Comparison of ENCODE assay signal across 21 cellular contexts in the genomic region with DNA sequence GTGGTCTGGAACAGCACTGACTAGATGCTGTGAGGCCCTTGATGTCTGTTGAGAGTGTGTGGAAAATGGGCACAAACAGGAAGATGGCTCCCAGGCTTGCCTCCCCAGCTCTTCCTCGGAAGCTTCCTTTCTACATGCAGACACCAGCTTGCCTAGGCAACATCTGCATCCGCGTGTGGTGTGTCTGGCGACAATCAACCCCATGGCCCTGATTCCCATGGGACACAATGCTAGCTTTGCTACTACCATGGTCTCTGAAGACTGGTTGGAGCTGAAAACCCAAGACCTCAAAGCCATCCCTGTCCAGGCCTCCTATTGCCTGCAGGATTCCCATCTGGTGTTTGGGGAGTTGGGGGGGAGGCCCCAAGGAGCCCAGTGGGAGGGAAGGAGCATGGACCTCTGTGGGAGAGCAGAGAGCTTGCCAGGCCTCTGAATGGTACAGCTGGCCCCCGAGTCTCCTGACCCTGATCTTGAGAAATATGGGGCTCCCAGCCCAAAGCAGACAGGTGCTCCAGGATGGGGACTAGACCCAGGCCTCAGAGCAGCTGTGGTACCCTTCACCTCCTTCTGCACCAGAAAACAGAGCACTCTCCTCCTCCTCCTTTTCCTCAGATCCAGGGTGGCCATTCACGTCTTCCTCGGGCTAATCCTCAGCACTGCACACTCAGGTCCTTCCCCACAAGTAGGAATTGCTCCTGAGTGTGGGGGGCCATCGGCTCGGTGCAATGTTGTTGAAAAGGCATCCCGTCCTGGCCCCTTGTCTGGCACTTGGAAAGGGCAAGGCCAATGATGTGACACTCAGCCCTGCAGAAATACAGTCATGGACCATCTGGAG. TPM values are rescaled to one million over a fixed set of nuclear protein-coding genes. Genes with fewer than 3 reads are reported as not detected.
DNase-seq lines count a peak whose midpoint lies in the region; TF ChIP-seq lines count a peak whose summit lies in the region.
"Had no signal": no experiment of that assay in that cellular context is flagged by ENCODE, and none has a peak within 500 bp of the region (broad histone marks: within the 10 kb centered on the region; RNA-seq: fewer than 3 reads in every experiment).

No MANE protein-coding gene starts in this region.

- no peaks in the 10 kb centered on the region for H3K9me3 ChIP-seq in BLaER1
- H3K9me3 ChIP-seq in endodermal cell (ENCODE audit: control insufficient read depth, low read length): no peaks in the 10 kb centered on the region
- H3K9me3 ChIP-seq: HAP-1 had no signal

- H3K4me3 Mint-ChIP-seq in endodermal cell (no peak overlapping the region), osteocyte (ENCODE audit: unreplicated experiment) (no peak overlapping the region)
- H3K4me3 Mint-ChIP-seq: CD4-positive, alpha-beta memory T cell; GM23338 had no signal

- TF ChIP-seq CTCF in endodermal cell (conservative IDR thresholded peaks at IDR 0.05) (no peak), osteocyte (IDR thresholded peaks at IDR 0.05) (no peak)

- 94% methylated on average over 7 to 10 of the region's 10 CpGs for WGBS in endodermal cell (ENCODE audit: insufficient coverage in 1 of 2, insufficient read length in 1 of 2), 2 experiments

- H3K36me3 Mint-ChIP-seq in endodermal cell (ENCODE audit: low read depth) (no peaks in the 10 kb centered on the region), osteocyte (ENCODE audit: unreplicated experiment) (no peaks in the 10 kb centered on the region)
- H3K36me3 Mint-ChIP-seq: CD4-positive, alpha-beta memory T cell had no signal

- no peaks in the 10 kb centered on the region for H3K36me3 ChIP-seq in BLaER1
- no peaks in the 10 kb centered on the region for H3K36me3 ChIP-seq in endodermal cell (ENCODE audit: control insufficient read depth, insufficient read depth, low read length)
- H3K36me3 ChIP-seq: HAP-1 had no signal

- H3K4me1 ChIP-seq in BLaER1: peaks cover 75% of the 10 kb centered on the region
- no peaks in the 10 kb centered on the region for H3K4me1 ChIP-seq in endodermal cell (ENCODE audit: control insufficient read depth, insufficient read depth, low read length)
- H3K4me1 ChIP-seq: HAP-1 had no signal

- no peaks in the 10 kb centered on the region for H3K27me3 ChIP-seq in BLaER1
- no peaks in the 10 kb centered on the region for H3K27me3 ChIP-seq in endodermal cell (ENCODE audit: control insufficient read depth, insufficient read depth, low read length, poor library complexity, severe bottlenecking)

- H3K27me3 Mint-ChIP-seq in endodermal cell (ENCODE audit: insufficient read depth): peaks cover 3% of the 10 kb centered on the region
- H3K27me3 Mint-ChIP-seq in osteocyte (ENCODE audit: unreplicated experiment): no peaks in the 10 kb centered on the region
- H3K27me3 Mint-ChIP-seq: CD4-positive, alpha-beta memory T cell had no signal

- H3K4me2 ChIP-seq in BLaER1: peak overlapping the region; percentile 82
- H3K4me2 ChIP-seq: GM23338, PC-9 had no signal

- peak overlapping the region; percentile 42; the same call in 1 of the 2 replicates for H3K27ac ChIP-seq in BLaER1
- H3K27ac ChIP-seq in endodermal cell (ENCODE audit: low read depth, low read length): no peak overlapping the region
- H3K27ac ChIP-seq: PC-9 had no signal

- peak; percentile 72 for DNase-seq in SK-N-DZ (ENCODE audit: low spot score)
- peak; percentile 28 for DNase-seq in endodermal cell
- DNase-seq in osteocyte (ENCODE audit: extremely low spot score, unreplicated experiment): peak; percentile 63
- no peak for DNase-seq in RPMI8226
- DNase-seq in stimulated activated CD8-positive, alpha-beta memory T cell treated with anti-CD3 and anti-CD28 coated beads, Interleukin-4, amount 100 ng/mL, for 48 hours: no peak
- no peak for DNase-seq in NCI-H187 (lab: John Stamatoyannopoulos, UW)
- DNase-seq: C1 segment of cervical spinal cord; CD4-positive, alpha-beta memory T cell; COR-L47; DMS53; Karpas-422; NCI-H1105; NCI-H146; NCI-H2029; NCI-H2227 treated with DMSO at 0.1 percent for 48 hours; NCI-H526 treated with DMSO at 0.1 percent for 48 hours; PC-9; Right ventricle myocardium superior had no signal

- H3K9me3 Mint-ChIP-seq in endodermal cell (peaks cover 2% of the 10 kb centered on the region), osteocyte (ENCODE audit: unreplicated experiment) (no peaks in the 10 kb centered on the region)

- H4K20me1 ChIP-seq in BLaER1: 0 out of 2 replicates have a peak, but pooled peaks cover 10% of the 10 kb centered on the region

- H3K27ac Mint-ChIP-seq in endodermal cell (no peak overlapping the region), osteocyte (ENCODE audit: unreplicated experiment) (no peak overlapping the region)
- H3K27ac Mint-ChIP-seq: CD4-positive, alpha-beta memory T cell; GM23338 had no signal

- H3K9ac ChIP-seq in BLaER1 (no peak overlapping the region), endodermal cell (ENCODE audit: extremely low read depth, low read length, poor library complexity, severe bottlenecking) (no peak overlapping the region)

- peaks cover 2% of the 10 kb centered on the region for H3K4me1 Mint-ChIP-seq in endodermal cell
- H3K4me1 Mint-ChIP-seq in osteocyte (ENCODE audit: unreplicated experiment): peaks cover 21% of the 10 kb centered on the region
- H3K4me1 Mint-ChIP-seq: CD4-positive, alpha-beta memory T cell had no signal

- no peak overlapping the region for H3K4me3 ChIP-seq in BLaER1
- no peak overlapping the region for H3K4me3 ChIP-seq in endodermal cell (ENCODE audit: low read length)
- H3K4me3 ChIP-seq: GM23338, HAP-1, PC-9 had no signal

RNA-seq across cellular contexts. Expression of a gene that starts 57.6 kb away (rescaled TPM):
- 9.1 and 10.3 TPM in 2 replicates for polyA plus RNA-seq in SK-N-DZ (2014; cell fraction: cytosol; rRNA removed)
- polyA plus RNA-seq in SK-N-DZ (2014; cell fraction: nucleus; rRNA removed): 14.3 and 16.5 TPM in 2 replicates
- total RNA-seq in endodermal cell (10 to 100 TPM; 10.3 to 14.1 TPM), osteocyte (0.64 and 1.1 TPM in 2 replicates)
- 1.8 TPM for polyA plus RNA-seq in endodermal cell (2013, experiment 1 of 2)
- 1.3 TPM for polyA plus RNA-seq in endodermal cell (2013, experiment 2 of 2)
- polyA plus RNA-seq: CD4-positive, alpha-beta memory T cell had no signal

Comparison
In these comparisons a context has a peak if more than half of its experiments do, and no peak if none do; other contexts are left out.
1. DNase-seq: peak in SK-N-DZ (single experiment), endodermal cell (single experiment) and osteocyte (single experiment); none in RPMI8226 (single experiment), stimulated activated CD8-positive, alpha-beta memory T cell treated with anti-CD3 and anti-CD28 coated beads, Interleukin-4, amount 100 ng/mL, for 48 hours (single experiment) and NCI-H187 (0 of 2).